In genomic region chr1:193069748-193070394, GRCh38 we compare ENCODE assay signal across 8 cellular contexts. TPM values are rescaled to one million over a fixed set of nuclear protein-coding genes. Genes with fewer than 3 reads are reported as not detected.
DNase-seq lines count a peak whose midpoint lies in the region; ATAC-seq and TF ChIP-seq lines count a peak whose summit lies in the region.

No MANE protein-coding gene starts in this region.

- H3K27me3 Mint-ChIP-seq in activated B cell treated with CpG ODN at 0.5 μM for 24 hours (no peaks in the 10 kb centered on the region), mesothelial cell of epicardium (ENCODE audit: low read depth) (no peaks in the 10 kb centered on the region)

- peak; percentile 24 for ATAC-seq in HG03521 (IDR thresholded peaks at IDR 0.05; ENCODE audit: unreplicated experiment)
- peak; percentile 25 for ATAC-seq in activated B cell treated with CpG ODN at 0.5 μM for 24 hours (ENCODE audit: low read depth)
- no peak for ATAC-seq in activated naive CD4-positive, alpha-beta T cell treated with anti-CD3 and anti-CD28 coated beads, Interleukin-2, amount 50 U/mL, for 72 hours
- ATAC-seq in HG03439 (IDR thresholded peaks at IDR 0.05; ENCODE audit: unreplicated experiment) = no peak

- H3K36me3 Mint-ChIP-seq in activated B cell treated with CpG ODN at 0.5 μM for 24 hours (ENCODE audit: low read depth) (peaks cover 13% of the 10 kb centered on the region), mesothelial cell of epicardium (peaks cover 4% of the 10 kb centered on the region)
- H3K36me3 Mint-ChIP-seq in activated naive CD4-positive, alpha-beta T cell treated with anti-CD3 and anti-CD28 coated beads, Interleukin-2, amount 50 U/mL, for 72 hours = peaks cover 0 to 14% of the 10 kb centered on the region in 2 donors

- H3K4me1 Mint-ChIP-seq in activated B cell treated with CpG ODN at 0.5 μM for 24 hours (peaks cover 45% of the 10 kb centered on the region), mesothelial cell of epicardium (no peaks in the 10 kb centered on the region)

- H3K9me3 Mint-ChIP-seq in activated B cell treated with CpG ODN at 0.5 μM for 24 hours (no peaks in the 10 kb centered on the region), mesothelial cell of epicardium (no peaks in the 10 kb centered on the region)
- peaks cover 0 to 3% of the 10 kb centered on the region in 2 donors for H3K9me3 Mint-ChIP-seq in activated naive CD4-positive, alpha-beta T cell treated with anti-CD3 and anti-CD28 coated beads, Interleukin-2, amount 50 U/mL, for 72 hours

- DNase-seq in GM12865 (ENCODE audit: low read depth) = peak; percentile 28
- no peak for DNase-seq in activated B cell treated with CpG ODN at 0.5 μM for 24 hours
- DNase-seq in mesothelial cell of epicardium (ENCODE audit: low spot score in 2 of 2, unreplicated experiment in 2 of 2) = no peak
- DNase-seq in GM20000 (ENCODE audit: low spot score) = no peak
- DNase-seq in activated naive CD4-positive, alpha-beta T cell treated with anti-CD3 and anti-CD28 coated beads, Interleukin-2, amount 50 U/mL, for 72 hours (ENCODE audit: low spot score in 2 of 2) = no peak
- no peak for DNase-seq in NCI-H446 treated with DMSO at 0.1 percent for 48 hours (lab: John Stamatoyannopoulos, UW)

- CTCF ChIA-PET in activated B cell treated with CpG ODN at 0.5 μM for 24 hours (lab: Charles Lee) = interaction anchor here (1.5 kb wide), 1 partner anchor 52 kb away, joined by 6 read pairs; the partner anchor contains the start of gene CDC73

- intact Hi-C loops in activated B cell treated with CpG ODN at 0.5 μM for 24 hours (cut with micrococcal nuclease) = loop anchor here (1.0 to 2.0 kb wide), 3 partner anchors 11 to 51 kb away; partner anchors contain the start of genes RO60 and UCHL5

- H3K27ac Mint-ChIP-seq in activated B cell treated with CpG ODN at 0.5 μM for 24 hours (peak overlapping the region; percentile 65), mesothelial cell of epicardium (no peak overlapping the region)
- no peak overlapping the region for H3K27ac Mint-ChIP-seq in activated naive CD4-positive, alpha-beta T cell treated with anti-CD3 and anti-CD28 coated beads, Interleukin-2, amount 50 U/mL, for 72 hours

- TF ChIP-seq CTCF in GM12865 (IDR thresholded peaks at IDR 0.05; ENCODE audit: insufficient read depth, low read depth, low read length, missing control alignments) = peak; percentile 49
- no peak for TF ChIP-seq CTCF in activated B cell treated with CpG ODN at 0.5 μM for 24 hours (IDR thresholded peaks at IDR 0.05)
- TF ChIP-seq CTCF in mesothelial cell of epicardium (IDR thresholded peaks at IDR 0.05; ENCODE audit: unreplicated experiment) = peak; percentile 31
- TF ChIP-seq CTCF in GM20000 (IDR thresholded peaks at IDR 0.05; ENCODE audit: extremely low read depth, missing control alignments) = no peak

- H3K4me3 Mint-ChIP-seq in activated B cell treated with CpG ODN at 0.5 μM for 24 hours = no peak overlapping the region
- H3K4me3 Mint-ChIP-seq in mesothelial cell of epicardium = no peak overlapping the region

- no peak overlapping the region for H3K4me3 ChIP-seq in GM12865 (ENCODE audit: low read depth, low read length)

- POLR2A ChIA-PET in activated B cell treated with CpG ODN at 0.5 μM for 24 hours (lab: Charles Lee) = no interaction called here

RNA-seq across cellular contexts. Expression of gene RO60, which starts 10.5 kb away (rescaled TPM):
- 55.9 and 61.1 TPM in 2 replicates for total RNA-seq in activated B cell treated with CpG ODN at 0.5 μM for 24 hours
- 103 to 107 TPM (median 104 TPM) in 3 replicates for total RNA-seq in mesothelial cell of epicardium
- 10 to 100 TPM; 48.2 to 68.9 TPM for total RNA-seq in activated naive CD4-positive, alpha-beta T cell treated with anti-CD3 and anti-CD28 coated beads, Interleukin-2, amount 50 U/mL, for 72 hours

RNA-seq across cellular contexts. Expression of gene UCHL5, which starts 10.7 kb away (rescaled TPM):
- total RNA-seq in activated B cell treated with CpG ODN at 0.5 μM for 24 hours = 32.3 and 36.4 TPM in 2 replicates
- 27.1 to 29.7 TPM (median 29.0 TPM) in 3 replicates for total RNA-seq in mesothelial cell of epicardium
- total RNA-seq in activated naive CD4-positive, alpha-beta T cell treated with anti-CD3 and anti-CD28 coated beads, Interleukin-2, amount 50 U/mL, for 72 hours = 10 to 100 TPM; 41.6 to 71.9 TPM

RNA-seq across cellular contexts. Expression of gene GLRX2, which starts 35.3 kb away (rescaled TPM):
- total RNA-seq in activated B cell treated with CpG ODN at 0.5 μM for 24 hours (10.9 and 14.4 TPM in 2 replicates), mesothelial cell of epicardium (8.9 to 10.4 TPM (median 10.3 TPM) in 3 replicates)
- total RNA-seq in activated naive CD4-positive, alpha-beta T cell treated with anti-CD3 and anti-CD28 coated beads, Interleukin-2, amount 50 U/mL, for 72 hours = 10 to 100 TPM; 18.6 to 32.2 TPM

RNA-seq across cellular contexts. Expression of gene CDC73, which starts 52.0 kb away (rescaled TPM):
- total RNA-seq in activated B cell treated with CpG ODN at 0.5 μM for 24 hours (55.9 and 59.1 TPM in 2 replicates), mesothelial cell of epicardium (67.3 to 71.1 TPM (median 70.2 TPM) in 3 replicates)
- total RNA-seq in activated naive CD4-positive, alpha-beta T cell treated with anti-CD3 and anti-CD28 coated beads, Interleukin-2, amount 50 U/mL, for 72 hours = 10 to 100 TPM; 36.0 to 56.4 TPM

Comparison
In these comparisons a context has a peak if more than half of its experiments do, and no peak if none do; other contexts are left out.
1. CTCF ChIP-seq: peak in GM12865 (single experiment) and mesothelial cell of epicardium (single experiment); none in activated B cell treated with CpG ODN at 0.5 μM for 24 hours (single experiment) and GM20000 (single experiment).
2. ATAC-seq: peak in HG03521 (single experiment) and activated B cell treated with CpG ODN at 0.5 μM for 24 hours (single experiment); none in activated naive CD4-positive, alpha-beta T cell treated with anti-CD3 and anti-CD28 coated beads, Interleukin-2, amount 50 U/mL, for 72 hours (0 of 2) and HG03439 (single experiment).